ENCODE assay signal across 8 cellular contexts in genomic region chr1:201119206-201119814, GRCh38. TPM values are rescaled to one million over a fixed set of nuclear protein-coding genes. Genes with fewer than 3 reads are reported as not detected.
DNase-seq lines count a peak whose midpoint lies in the region; ATAC-seq, FAIRE-seq and TF ChIP-seq lines count a peak whose summit lies in the region.

No MANE protein-coding gene starts in this region.

- H4K20me1 ChIP-seq in BLaER1 (no peaks in the 10 kb centered on the region), astrocyte (ENCODE audit: insufficient read depth, low read length) (no peaks in the 10 kb centered on the region)

- no peak overlapping the region for H3K27ac Mint-ChIP-seq in astrocyte (ENCODE audit: unreplicated experiment)

- H3K9ac ChIP-seq in BLaER1 (peak overlapping the region; percentile 36; the same call in 1 of the 2 replicates), astrocyte (ENCODE audit: low read length) (no peak overlapping the region)

- peak overlapping the region; percentile 85 for H3K27ac ChIP-seq in BLaER1
- no peak overlapping the region for H3K27ac ChIP-seq in HEK293 (ENCODE audit: extremely low read depth, low read depth, low read length)
- no peak overlapping the region for H3K27ac ChIP-seq in astrocyte (ENCODE audit: low read depth, low read length)

- peak overlapping the region; percentile 78 for H3K4me2 ChIP-seq in BLaER1
- H3K4me2 ChIP-seq in astrocyte (ENCODE audit: low read length): no peak overlapping the region

- H3K36me3 ChIP-seq in BLaER1: peaks cover 10% of the 10 kb centered on the region; the same call in 1 of the 2 replicates
- no peaks in the 10 kb centered on the region for H3K36me3 ChIP-seq in HEK293 (ENCODE audit: control insufficient read depth in 2 of 2, insufficient read depth in 1 of 2, low read length in 2 of 2)
- H3K36me3 ChIP-seq in astrocyte (ENCODE audit: insufficient read depth, low read length): no peaks in the 10 kb centered on the region
- H3K36me3 ChIP-seq in kidney epithelial cell (ENCODE audit: control insufficient read depth, insufficient read depth, low read length): no peaks in the 10 kb centered on the region

- POLR2A ChIA-PET in HEK293 (lab: Yijun Ruan, JAX): interaction anchor here (0.6 kb wide), 1 partner anchor 44 kb away, joined by 3 read pairs; no protein-coding TSS in a partner anchor

- DNase-seq in astrocyte (ENCODE audit: low read depth) (peak; percentile 6), kidney epithelial cell (ENCODE audit: low read depth) (no peak)
- DNase-seq in stimulated activated CD8-positive, alpha-beta memory T cell treated with anti-CD3 and anti-CD28 coated beads, Interleukin-15, amount 100 ng/mL, for 48 hours (ENCODE audit: low read depth in 2 of 2): peak; percentile 18 to 27

- H3K4me1 ChIP-seq in BLaER1 (peaks cover 75% of the 10 kb centered on the region), HEK293 (ENCODE audit: control insufficient read depth, insufficient read depth, low read length) (no peaks in the 10 kb centered on the region), astrocyte (ENCODE audit: insufficient read depth, low read length) (no peaks in the 10 kb centered on the region)

- no peaks in the 10 kb centered on the region for H3K79me2 ChIP-seq in astrocyte (ENCODE audit: insufficient read depth, low read length)

- CTCF ChIA-PET in HEK293 (lab: Yijun Ruan, JAX): interaction anchor here (0.5 to 2.7 kb wide), 55 partner anchors 10 to 1726 kb away, joined by 3 to 48 read pairs (median 4); partner anchors contain the start of genes ASCL5, KIF21B and TMEM9

- no peaks in the 10 kb centered on the region for H3K9me3 Mint-ChIP-seq in astrocyte (ENCODE audit: unreplicated experiment)

- H2AFZ ChIP-seq in astrocyte (ENCODE audit: low read depth, low read length): no peak overlapping the region

- no peak overlapping the region for H3K4me3 Mint-ChIP-seq in astrocyte (ENCODE audit: unreplicated experiment)

- no peaks in the 10 kb centered on the region for H3K4me1 Mint-ChIP-seq in astrocyte (ENCODE audit: low read depth, unreplicated experiment)

- peak; percentile 76 for TF ChIP-seq CTCF in HEK293 (tag by site-specific recombination; IDR thresholded peaks at IDR 0.05)
- TF ChIP-seq CTCF in astrocyte (IDR thresholded peaks at IDR 0.05; ENCODE audit: insufficient read depth, low read depth, low read length): peak; percentile 71
- TF ChIP-seq CTCF in kidney epithelial cell (IDR thresholded peaks at IDR 0.05; ENCODE audit: insufficient read depth, low read length, poor library complexity, severe bottlenecking): peak; percentile 76

- no peaks in the 10 kb centered on the region for H3K36me3 Mint-ChIP-seq in astrocyte (ENCODE audit: low read depth, unreplicated experiment)

- ATAC-seq in SK-N-SH treated with all-trans-retinoic acid at 6 μM for 48 hours: peak; percentile 34; the same call in 2 of the 3 replicates
- no peak for ATAC-seq in GM21360 (IDR thresholded peaks at IDR 0.05; ENCODE audit: unreplicated experiment)
- ATAC-seq in GM18907 (IDR thresholded peaks at IDR 0.05; ENCODE audit: unreplicated experiment): no peak

- no peak for FAIRE-seq in astrocyte (lab: Jason Lieb, UNC)

- H3K27me3 Mint-ChIP-seq in astrocyte (ENCODE audit: low read depth, unreplicated experiment): peaks cover 42% of the 10 kb centered on the region

- H3K4me3 ChIP-seq in BLaER1: peak overlapping the region; percentile 2; the same call in 1 of the 2 replicates
- H3K4me3 ChIP-seq in HEK293 (ENCODE audit: low read depth, low read length): no peak overlapping the region
- H3K4me3 ChIP-seq in astrocyte (ENCODE audit: insufficient read depth, low read depth, low read length): no peak overlapping the region
- no peak overlapping the region for H3K4me3 ChIP-seq in kidney epithelial cell (ENCODE audit: low read depth, low read length)

- H3K9me3 ChIP-seq in BLaER1: no peaks in the 10 kb centered on the region
- no peaks in the 10 kb centered on the region for H3K9me3 ChIP-seq in HEK293 (ENCODE audit: control insufficient read depth, insufficient read depth, low read depth, low read length)
- H3K9me3 ChIP-seq in astrocyte (ENCODE audit: insufficient read depth, low read depth, low read length): no peaks in the 10 kb centered on the region

- H3K27me3 ChIP-seq in BLaER1: no peaks in the 10 kb centered on the region
- peaks cover 46% of the 10 kb centered on the region for H3K27me3 ChIP-seq in astrocyte (ENCODE audit: insufficient read depth, low read length)
- H3K27me3 ChIP-seq in kidney epithelial cell (ENCODE audit: control insufficient read depth, insufficient read depth, low read length): peaks cover 23% of the 10 kb centered on the region

TF ChIP-seq in HEK293, 187 proteins besides CTCF, POLR2A, EP300 and RAD21 (continues in another document):
- TF ChIP-seq GLIS1 (tag by site-specific recombination; IDR thresholded peaks at IDR 0.05): 0 out of 2 replicates have a peak, but pooled peaks have one; percentile 10
- no peak for TF ChIP-seq ZNF202 (tag by site-specific recombination; IDR thresholded peaks at IDR 0.05; ENCODE audit: borderline replicate concordance)
- TF ChIP-seq ZBTB20 (tag by site-specific recombination; IDR thresholded peaks at IDR 0.05): no peak
- TF ChIP-seq ZBTB26 (tag by site-specific recombination; optimal IDR thresholded peaks at IDR 0.05): no peak
- TF ChIP-seq PATZ1 (tag by site-specific recombination; IDR thresholded peaks at IDR 0.05): no peak
- TF ChIP-seq ZBTB17 (tag by site-specific recombination; IDR thresholded peaks at IDR 0.05): peak; percentile 30; the same call in 1 of the 2 replicates
- TF ChIP-seq ZFP69B (tag by site-specific recombination; IDR thresholded peaks at IDR 0.05): no peak
- TF ChIP-seq ZNF2 (tag by site-specific recombination; IDR thresholded peaks at IDR 0.05): peak; percentile 79

TF ChIP-seq in SK-N-SH treated with all-trans-retinoic acid at 6 μM for 48 hours, 23 proteins besides CTCF, POLR2A, EP300 and RAD21:
- no peak for TF ChIP-seq ESRRG (CRISPR knock-in tag; IDR thresholded peaks at IDR 0.05)
- TF ChIP-seq ZNF565 (CRISPR knock-in tag; conservative IDR thresholded peaks at IDR 0.05; ENCODE audit: low read depth): no peak
- TF ChIP-seq RARB (CRISPR knock-in tag; IDR thresholded peaks at IDR 0.05): no peak
- TF ChIP-seq ZC3H10 (CRISPR knock-in tag; IDR thresholded peaks at IDR 0.05): no peak
- no peak for TF ChIP-seq ISL1 (CRISPR knock-in tag; IDR thresholded peaks at IDR 0.05)
- no peak for TF ChIP-seq OSR1 (CRISPR knock-in tag; IDR thresholded peaks at IDR 0.05)
- TF ChIP-seq TCF4 (CRISPR knock-in tag; IDR thresholded peaks at IDR 0.05; ENCODE audit: borderline replicate concordance): no peak

RNA-seq across cellular contexts. Expression of gene CACNA1S, which starts 7.1 kb away (rescaled TPM):
- total RNA-seq in astrocyte (not detected in 2 replicates), kidney epithelial cell (not detected in 2 replicates)

RNA-seq across cellular contexts. Expression of gene ASCL5, which starts 7.7 kb away (rescaled TPM):
- total RNA-seq in astrocyte: not detected in 2 replicates
- not detected in 2 replicates for total RNA-seq in kidney epithelial cell

RNA-seq across cellular contexts. Expression of gene TMEM9, which starts 35.0 kb away (rescaled TPM):
- total RNA-seq in astrocyte (87.8 and 88.1 TPM in 2 replicates), kidney epithelial cell (103 and 120 TPM in 2 replicates)
